Comparison of ENCODE assay signal across 14 cellular contexts in the genomic region with DNA sequence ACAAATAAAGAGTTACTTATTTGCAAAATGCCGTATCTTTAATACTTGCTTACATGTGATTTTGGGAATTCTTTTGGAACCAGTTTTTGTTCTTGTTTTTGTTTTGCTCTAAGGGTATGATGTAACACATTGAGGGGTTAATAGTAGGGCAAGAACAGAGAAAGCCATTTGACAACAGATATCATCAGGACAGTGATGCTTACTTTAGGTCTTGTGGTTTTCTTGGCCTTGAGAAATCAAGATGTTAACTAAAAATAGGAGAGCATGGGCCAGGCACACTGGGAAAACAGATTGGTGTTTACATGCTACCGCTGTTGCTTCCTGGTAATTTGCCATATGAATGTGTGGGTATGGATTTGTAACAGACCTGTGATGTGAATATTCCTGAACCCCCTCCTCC. TPM values are rescaled to one million over a fixed set of nuclear protein-coding genes. Genes with fewer than 3 reads are reported as not detected.
A peak's percentile ranks its signal among the peaks of the same experiment; 100 is the strongest.
DNase-seq lines count a peak whose midpoint lies in the region; ATAC-seq and TF ChIP-seq lines count a peak whose summit lies in the region.
"Had no signal": no experiment of that assay in that cellular context is flagged by ENCODE, and none has a peak within 500 bp of the region (broad histone marks: within the 10 kb centered on the region; RNA-seq: fewer than 3 reads in every experiment).

No MANE protein-coding gene starts in this region.

- H2AFZ ChIP-seq in OCI-LY1 (ENCODE audit: low read length), result no peak overlapping the region
- H2AFZ ChIP-seq: parathyroid adenoma had no signal

- no peak overlapping the region for H3K4me3 Mint-ChIP-seq in activated naive CD8-positive, alpha-beta T cell
- no peak overlapping the region for H3K4me3 Mint-ChIP-seq in activated naive CD8-positive, alpha-beta T cell treated with anti-CD3 and anti-CD28 coated beads for 36 hours
- no peak overlapping the region for H3K4me3 Mint-ChIP-seq in stimulated activated effector memory CD8-positive, alpha-beta T cell treated with anti-CD3 and anti-CD28 coated beads, Interleukin-12 subunit alpha, Interleukin-12 subunit beta, amount 100 ng/mL, for 72 hours

- no peaks in the 10 kb centered on the region for H4K20me1 ChIP-seq in OCI-LY1 (ENCODE audit: insufficient read depth, low read length)

- no peaks in the 10 kb centered on the region for H3K9me3 ChIP-seq in OCI-LY1 (ENCODE audit: low read length)
- H3K9me3 ChIP-seq: uterus had no signal

- TF ChIP-seq CTCF in OCI-LY1 (IDR thresholded peaks at IDR 0.05; ENCODE audit: low read length), result no peak

- no peak for ATAC-seq in stimulated activated effector memory CD8-positive, alpha-beta T cell treated with anti-CD3 and anti-CD28 coated beads, Interleukin-12 subunit alpha, Interleukin-12 subunit beta, amount 100 ng/mL, for 72 hours
- ATAC-seq in activated CD4-positive, CD25-positive, alpha-beta regulatory T cell treated with anti-CD3 and anti-CD28 coated beads, Interleukin-2, amount 50 U/mL, for 24 hours, result no peak
- no peak for ATAC-seq in HG02840 (IDR thresholded peaks at IDR 0.05; ENCODE audit: low FRiP score, unreplicated experiment)

- no peaks in the 10 kb centered on the region for H3K27me3 Mint-ChIP-seq in activated naive CD8-positive, alpha-beta T cell
- no peaks in the 10 kb centered on the region for H3K27me3 Mint-ChIP-seq in activated naive CD8-positive, alpha-beta T cell treated with anti-CD3 and anti-CD28 coated beads for 36 hours

- peaks cover 12% of the 10 kb centered on the region; the same call in 1 of the 2 replicates for H3K36me3 ChIP-seq in OCI-LY1 (ENCODE audit: insufficient read depth, low read length)
- H3K36me3 ChIP-seq: uterus had no signal

- peaks cover 65% of the 10 kb centered on the region for H3K4me1 Mint-ChIP-seq in activated naive CD8-positive, alpha-beta T cell (ENCODE audit: low read depth)
- peaks cover 46% of the 10 kb centered on the region for H3K4me1 Mint-ChIP-seq in activated naive CD8-positive, alpha-beta T cell treated with anti-CD3 and anti-CD28 coated beads for 36 hours
- H3K4me1 Mint-ChIP-seq in stimulated activated effector memory CD8-positive, alpha-beta T cell treated with anti-CD3 and anti-CD28 coated beads, Interleukin-12 subunit alpha, Interleukin-12 subunit beta, amount 100 ng/mL, for 72 hours, result peaks cover 45% of the 10 kb centered on the region

- H3K9ac ChIP-seq in OCI-LY1 (ENCODE audit: low read length), result no peak overlapping the region
- H3K9ac ChIP-seq: parathyroid adenoma had no signal

- peaks cover 45% of the 10 kb centered on the region for H3K4me1 ChIP-seq in OCI-LY1 (ENCODE audit: insufficient read depth, low read length, severe bottlenecking)

- H3F3A ChIP-seq in OCI-LY1 (ENCODE audit: insufficient read depth, low read length), result peaks cover 5% of the 10 kb centered on the region; the same call in 1 of the 2 replicates

- H3K4me3 ChIP-seq in OCI-LY1 (ENCODE audit: low read depth, low read length, poor library complexity, severe bottlenecking), result no peak overlapping the region
- H3K4me3 ChIP-seq: uterus had no signal

- H3K27ac ChIP-seq in OCI-LY1 (ENCODE audit: low read depth, low read length, poor library complexity, severe bottlenecking), result peak overlapping the region; percentile 38
- H3K27ac ChIP-seq: parathyroid adenoma had no signal

- no peaks in the 10 kb centered on the region for H3K27me3 ChIP-seq in OCI-LY1 (ENCODE audit: insufficient read depth, low read length)
- H3K27me3 ChIP-seq: uterus had no signal

- H3K9me2 ChIP-seq in OCI-LY1 (ENCODE audit: low read depth, low read length), result no peaks in the 10 kb centered on the region

- H3K27ac Mint-ChIP-seq in activated naive CD8-positive, alpha-beta T cell, result peak overlapping the region; percentile 36
- H3K27ac Mint-ChIP-seq in activated naive CD8-positive, alpha-beta T cell treated with anti-CD3 and anti-CD28 coated beads for 36 hours, result no peak overlapping the region
- peak overlapping the region; percentile 50 for H3K27ac Mint-ChIP-seq in stimulated activated effector memory CD8-positive, alpha-beta T cell treated with anti-CD3 and anti-CD28 coated beads, Interleukin-12 subunit alpha, Interleukin-12 subunit beta, amount 100 ng/mL, for 72 hours

- no peaks in the 10 kb centered on the region for H3K9me3 Mint-ChIP-seq in activated naive CD8-positive, alpha-beta T cell (ENCODE audit: low read depth)
- no peaks in the 10 kb centered on the region for H3K9me3 Mint-ChIP-seq in activated naive CD8-positive, alpha-beta T cell treated with anti-CD3 and anti-CD28 coated beads for 36 hours
- H3K9me3 Mint-ChIP-seq in stimulated activated effector memory CD8-positive, alpha-beta T cell treated with anti-CD3 and anti-CD28 coated beads, Interleukin-12 subunit alpha, Interleukin-12 subunit beta, amount 100 ng/mL, for 72 hours, result no peaks in the 10 kb centered on the region

- DNase-seq in activated naive CD8-positive, alpha-beta T cell treated with anti-CD3 and anti-CD28 coated beads for 36 hours, result no peak
- DNase-seq in fibroblast of gingiva (ENCODE audit: low read depth), result peak; percentile 46
- DNase-seq in stimulated activated effector memory CD8-positive, alpha-beta T cell treated with anti-CD3 and anti-CD28 coated beads, Interleukin-12 subunit alpha, Interleukin-12 subunit beta, amount 100 ng/mL, for 72 hours (ENCODE audit: low spot score in 2 of 2), result peak in 1 of 2 donors; percentile 29
- no peak for DNase-seq in effector CD4-positive, alpha-beta T cell
- DNase-seq: effector CD8-positive, alpha-beta T cell; hippocampal formation; NCI-H1105 treated with DMSO at 0.1 percent for 48 hours; NCI-H446 treated with DMSO at 0.1 percent for 48 hours; uterus had no signal

- peaks cover 77% of the 10 kb centered on the region for H3K79me2 ChIP-seq in OCI-LY1 (ENCODE audit: insufficient read depth, low read length)

- H3K4me2 ChIP-seq in OCI-LY1 (ENCODE audit: low read length), result no peak overlapping the region; the same call in 1 of the 2 replicates

- H3K36me3 Mint-ChIP-seq in activated naive CD8-positive, alpha-beta T cell, result no peaks in the 10 kb centered on the region
- H3K36me3 Mint-ChIP-seq in activated naive CD8-positive, alpha-beta T cell treated with anti-CD3 and anti-CD28 coated beads for 36 hours, result peaks cover 14% of the 10 kb centered on the region
- peaks cover 7% of the 10 kb centered on the region for H3K36me3 Mint-ChIP-seq in stimulated activated effector memory CD8-positive, alpha-beta T cell treated with anti-CD3 and anti-CD28 coated beads, Interleukin-12 subunit alpha, Interleukin-12 subunit beta, amount 100 ng/mL, for 72 hours

RNA-seq across cellular contexts. Expression of a gene that starts 3.7 kb away (rescaled TPM):
- total RNA-seq in activated naive CD8-positive, alpha-beta T cell treated with anti-CD3 and anti-CD28 coated beads for 36 hours, result 10 to 100 TPM; 15.9 to 17.3 TPM
